ENCODE assay signal across 13 cellular contexts in genomic region chr14:32129124-32129523, GRCh38. TPM values are rescaled to one million over a fixed set of nuclear protein-coding genes. Genes with fewer than 3 reads are reported as not detected.
DNase-seq lines count a peak whose midpoint lies in the region; ATAC-seq and TF ChIP-seq lines count a peak whose summit lies in the region.
"Had no signal": no experiment of that assay in that cellular context is flagged by ENCODE, and none has a peak within 500 bp of the region (broad histone marks: within the 10 kb centered on the region; RNA-seq: fewer than 3 reads in every experiment).

No MANE protein-coding gene starts in this region.

- no peak overlapping the region for H3K4me2 ChIP-seq in fibroblast of lung (ENCODE audit: extremely low read depth, insufficient read depth, low read length)

- WGBS in adrenal gland, 4 donors = 63 to 87% (median 76%) methylated on average over 2 of the region's 2 CpGs

- no peak for TF ChIP-seq CTCF in fibroblast of lung (conservative IDR thresholded peaks at IDR 0.05 in 1 of 2, IDR thresholded peaks at IDR 0.05 in 1 of 2; ENCODE audit: low read depth in 1 of 2, low read length in 2 of 2)
- TF ChIP-seq CTCF in adrenal gland (IDR thresholded peaks at IDR 0.05) = no peak

- no peak overlapping the region for H3K9ac ChIP-seq in fibroblast of lung (ENCODE audit: insufficient read depth, low read length)

- peaks cover 18% of the 10 kb centered on the region for H3K4me1 ChIP-seq in SJCRH30
- no peaks in the 10 kb centered on the region for H3K4me1 ChIP-seq in fibroblast of lung (ENCODE audit: control insufficient read depth, extremely low read depth, insufficient read depth, low read length)
- peaks cover 0 to 7% of the 10 kb centered on the region in 2 donors for H3K4me1 ChIP-seq in adrenal gland (replicated peaks in 1 of 2)

- no peak for ATAC-seq in HG02870 (IDR thresholded peaks at IDR 0.05; ENCODE audit: unreplicated experiment)
- ATAC-seq in GM19324 (IDR thresholded peaks at IDR 0.05; ENCODE audit: low FRiP score, unreplicated experiment) = no peak
- ATAC-seq: activated CD8-positive, alpha-beta T cell treated with anti-CD3 and anti-CD28 coated beads for 36 hours had no signal

- peak; percentile 62 for DNase-seq in EL
- DNase-seq in SJCRH30 = peak in 1 of 2 experiments; percentile 58
- DNase-seq in fibroblast of lung (ENCODE audit: low read depth in 2 of 2) = peak; percentile 25 to 87
- DNase-seq in pons (ENCODE audit: low spot score) = peak; percentile 14
- no peak for DNase-seq in stimulated activated CD4-positive, alpha-beta T cell treated with anti-CD3 and anti-CD28 coated beads, Interleukin-2, amount 100 ng/mL, for 24 hours
- no peak for DNase-seq in adrenal gland
- DNase-seq: activated CD8-positive, alpha-beta T cell treated with anti-CD3 and anti-CD28 coated beads for 36 hours; activated naive CD4-positive, alpha-beta T cell treated with anti-CD3 and anti-CD28 coated beads, Interleukin-2, amount 50 U/mL, for 16 hours; dorsolateral prefrontal cortex; NCI-H2029 treated with DMSO at 0.1 percent for 48 hours had no signal

- peaks cover 11% of the 10 kb centered on the region for H3K79me2 ChIP-seq in fibroblast of lung (ENCODE audit: control insufficient read depth, insufficient read depth, low read length)

- H2AFZ ChIP-seq in fibroblast of lung (ENCODE audit: low read length) = no peak overlapping the region

- intact Hi-C loops in adrenal gland (cut with DNase I) = no loop called here

- H3K27ac ChIP-seq in SJCRH30 (peak overlapping the region; percentile 88), fibroblast of lung (ENCODE audit: insufficient read depth, low read length) (no peak overlapping the region), adrenal gland (no peak overlapping the region)

- no peak for TF ChIP-seq POLR2A in adrenal gland (IDR thresholded peaks at IDR 0.05)

- peaks cover 32% of the 10 kb centered on the region for H3K36me3 ChIP-seq in SJCRH30
- no peaks in the 10 kb centered on the region for H3K36me3 ChIP-seq in fibroblast of lung (ENCODE audit: control insufficient read depth, insufficient read depth, low read length)
- H3K36me3 ChIP-seq in adrenal gland (replicated peaks in 1 of 2) = no peaks in the 10 kb centered on the region

- H3K27me3 ChIP-seq in SJCRH30 = no peaks in the 10 kb centered on the region
- H3K27me3 ChIP-seq in fibroblast of lung (ENCODE audit: control insufficient read depth, insufficient read depth, low read length) = no peaks in the 10 kb centered on the region
- H3K27me3 ChIP-seq in adrenal gland = no peaks in the 10 kb centered on the region
- H3K27me3 ChIP-seq: dorsolateral prefrontal cortex had no signal

- H3K4me3 ChIP-seq in SJCRH30 (no peak overlapping the region), fibroblast of lung (replicated peaks in 1 of 4; ENCODE audit: control extremely low read depth in 1 of 4, insufficient read depth in 1 of 4, low read depth in 3 of 4, low read length in 4 of 4) (no peak overlapping the region), adrenal gland (no peak overlapping the region)
- H3K4me3 ChIP-seq: dorsolateral prefrontal cortex, skin epidermis had no signal

- peaks cover 15% of the 10 kb centered on the region for H3K9me3 ChIP-seq in SJCRH30 (replicated peaks)
- no peaks in the 10 kb centered on the region for H3K9me3 ChIP-seq in fibroblast of lung (ENCODE audit: control insufficient read depth, insufficient read depth, low read depth, low read length)
- no peaks in the 10 kb centered on the region for H3K9me3 ChIP-seq in adrenal gland (replicated peaks in 1 of 3)

- H4K20me1 ChIP-seq in fibroblast of lung (ENCODE audit: control insufficient read depth, extremely low read depth, insufficient read depth, low read length) = no peaks in the 10 kb centered on the region

RNA-seq across cellular contexts. Expression of gene ARHGAP5, which starts 52.0 kb away (rescaled TPM):
- total RNA-seq in SJCRH30 (2014; rRNA removed; shearing (Covaris generic)) = 166 and 178 TPM in 2 replicates
- total RNA-seq in fibroblast of lung = 68.4 and 76.3 TPM in 2 replicates
- 23.5 and 37.0 TPM in 2 replicates for polyA plus RNA-seq in fibroblast of lung
- 16.7 and 25.8 TPM in 2 replicates for polyA plus RNA-seq in fibroblast of lung (2012)
- 1.4 and 5.1 TPM in 2 replicates for polyA minus RNA-seq in fibroblast of lung (ENCODE audit: low replicate concordance)
- total RNA-seq in adrenal gland = 10 to 100 TPM; 42.3 to 100.0 (median 79.9) TPM
- 10 to 100 TPM; 11.9 to 49.1 (median 15.8) TPM for polyA plus RNA-seq in adrenal gland

Comparison
In these comparisons a context has a peak if more than half of its experiments do, and no peak if none do; other contexts are left out.
1. DNase-seq: peak in EL (single experiment), fibroblast of lung (2 of 2) and pons (single experiment); none in stimulated activated CD4-positive, alpha-beta T cell treated with anti-CD3 and anti-CD28 coated beads, Interleukin-2, amount 100 ng/mL, for 24 hours (0 of 2) and adrenal gland (0 of 7).